In genomic region chr5:40679071-40679997, GRCh38 we compare ENCODE assay signal across 8 cellular contexts. TPM values are rescaled to one million over a fixed set of nuclear protein-coding genes. Genes with fewer than 3 reads are reported as not detected.
DNase-seq lines count a peak whose midpoint lies in the region; ATAC-seq and TF ChIP-seq lines count a peak whose summit lies in the region.

Gene PTGER4, plus strand, starts transcription at chr5:40679915. Its CDS starts 1,079 bp downstream, at chr5:40680994.

- peaks cover 19% of the 10 kb centered on the region for H3K27me3 ChIP-seq in BJ (ENCODE audit: control insufficient read depth, insufficient read depth, low read length)

- peak within 1 kb of the TSS; percentile 75 for H3K4me3 ChIP-seq in BJ (ENCODE audit: low read depth, low read length)

- POLR2A ChIA-PET in BJ (lab: Charles Lee), result no interaction called here

- ATAC-seq in GM19324 (IDR thresholded peaks at IDR 0.05; ENCODE audit: low FRiP score, unreplicated experiment) (peak; percentile 72), HG03460 (IDR thresholded peaks at IDR 0.05; ENCODE audit: unreplicated experiment) (peak; percentile 67)

- CTCF ChIA-PET in BJ (lab: Yijun Ruan, JAX), result interaction anchor here (0.5 to 1.7 kb wide), 5 partner anchors 9 to 965 kb away, joined by 3 to 6 read pairs (median 4); partner anchors contain the start of gene CARD6

- no peak for TF ChIP-seq CTCF in BJ (IDR thresholded peaks at IDR 0.05; ENCODE audit: insufficient read depth, low read depth, low read length)

- no peaks in the 10 kb centered on the region for H3K36me3 ChIP-seq in BJ (ENCODE audit: control insufficient read depth, insufficient read depth, low read length)

- no peak for DNase-seq in BJ (ENCODE audit: low read depth)
- DNase-seq in NK-92 (lab: John Stamatoyannopoulos, UW; ENCODE audit: unreplicated experiment), result peak; percentile 62
- DNase-seq in activated CD8-positive, alpha-beta memory T cell treated with anti-CD3 and anti-CD28 coated beads for 1 hour (ENCODE audit: extremely low read depth in 1 of 2, low read depth in 1 of 2), result peak; percentile 86 to 91
- DNase-seq in effector CD8-positive, alpha-beta T cell (lab: John Stamatoyannopoulos, UW), result peak; percentile 90
- peak; percentile 90 for DNase-seq in medulla oblongata (ENCODE audit: extremely low spot score)
- peak; percentile 86 to 92 (median 91) for DNase-seq in stimulated activated CD4-positive, alpha-beta T cell treated with anti-CD3 and anti-CD28 coated beads, TNF-alpha, amount 100 ng/mL, for 48 hours (ENCODE audit: low read depth in 3 of 3)

RNA-seq across cellular contexts. Expression of gene PTGER4, which starts in this region (rescaled TPM):
- 0.28 and 0.44 TPM in 2 replicates for polyA plus RNA-seq in BJ (2011; rRNA removed)
- polyA minus RNA-seq in BJ (2011; rRNA and poly(A)+ RNA removed), result 0.62 and 1.0 TPM in 2 replicates
